In the genomic region with DNA sequence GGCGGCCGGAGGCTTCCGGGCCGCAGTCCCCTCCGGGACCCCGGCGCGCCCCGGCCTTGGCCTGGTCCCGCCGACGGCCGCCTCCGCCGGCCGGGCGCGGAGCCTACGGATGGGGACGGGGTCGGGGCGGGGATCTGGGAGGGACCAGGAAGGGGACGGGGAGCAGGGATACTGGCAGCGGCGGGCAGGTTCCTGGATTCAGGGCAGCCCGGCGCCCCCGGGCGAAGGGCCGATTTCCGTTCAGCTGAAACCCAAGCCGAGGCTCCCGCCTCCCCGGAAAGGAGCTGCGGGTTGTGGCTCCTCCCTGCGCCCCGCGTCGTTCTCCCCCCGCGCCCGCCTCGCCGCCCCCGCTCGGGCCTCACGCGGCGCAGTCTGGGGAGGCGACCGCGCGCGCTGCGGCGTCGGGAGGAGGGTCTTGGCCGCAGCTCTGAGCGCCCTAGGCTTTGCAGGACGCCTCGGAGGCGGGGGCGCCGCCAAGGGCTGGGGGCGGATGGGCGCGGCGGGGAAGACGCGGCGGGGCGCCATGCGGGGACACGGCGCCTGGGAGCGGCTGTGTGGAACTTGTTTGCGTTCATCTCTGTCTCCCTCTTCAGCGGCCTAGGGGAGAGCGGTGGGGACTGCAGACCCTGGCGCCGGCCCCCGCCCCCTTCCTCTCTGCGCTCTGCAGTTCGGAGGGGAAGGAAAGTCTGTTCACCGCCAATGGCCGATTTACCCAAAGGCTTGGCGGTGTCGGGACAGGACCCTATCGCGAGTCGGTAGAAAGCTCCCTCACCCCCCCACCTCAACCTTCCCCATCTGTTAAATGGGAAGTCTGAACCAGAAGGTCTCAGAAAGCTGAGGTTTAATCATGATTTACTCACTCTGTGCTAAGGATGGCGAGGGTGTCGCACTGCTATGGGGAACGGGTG, we compare ENCODE assay signal across 1 cellular context.
TF ChIP-seq lines count a peak whose summit lies in the region.

No MANE protein-coding gene starts in this region.

TF ChIP-seq in HepG2, 621 proteins besides CTCF, POLR2A, EP300 and RAD21 (continued from another document and continues in another):
- TF ChIP-seq, protein P1, sequence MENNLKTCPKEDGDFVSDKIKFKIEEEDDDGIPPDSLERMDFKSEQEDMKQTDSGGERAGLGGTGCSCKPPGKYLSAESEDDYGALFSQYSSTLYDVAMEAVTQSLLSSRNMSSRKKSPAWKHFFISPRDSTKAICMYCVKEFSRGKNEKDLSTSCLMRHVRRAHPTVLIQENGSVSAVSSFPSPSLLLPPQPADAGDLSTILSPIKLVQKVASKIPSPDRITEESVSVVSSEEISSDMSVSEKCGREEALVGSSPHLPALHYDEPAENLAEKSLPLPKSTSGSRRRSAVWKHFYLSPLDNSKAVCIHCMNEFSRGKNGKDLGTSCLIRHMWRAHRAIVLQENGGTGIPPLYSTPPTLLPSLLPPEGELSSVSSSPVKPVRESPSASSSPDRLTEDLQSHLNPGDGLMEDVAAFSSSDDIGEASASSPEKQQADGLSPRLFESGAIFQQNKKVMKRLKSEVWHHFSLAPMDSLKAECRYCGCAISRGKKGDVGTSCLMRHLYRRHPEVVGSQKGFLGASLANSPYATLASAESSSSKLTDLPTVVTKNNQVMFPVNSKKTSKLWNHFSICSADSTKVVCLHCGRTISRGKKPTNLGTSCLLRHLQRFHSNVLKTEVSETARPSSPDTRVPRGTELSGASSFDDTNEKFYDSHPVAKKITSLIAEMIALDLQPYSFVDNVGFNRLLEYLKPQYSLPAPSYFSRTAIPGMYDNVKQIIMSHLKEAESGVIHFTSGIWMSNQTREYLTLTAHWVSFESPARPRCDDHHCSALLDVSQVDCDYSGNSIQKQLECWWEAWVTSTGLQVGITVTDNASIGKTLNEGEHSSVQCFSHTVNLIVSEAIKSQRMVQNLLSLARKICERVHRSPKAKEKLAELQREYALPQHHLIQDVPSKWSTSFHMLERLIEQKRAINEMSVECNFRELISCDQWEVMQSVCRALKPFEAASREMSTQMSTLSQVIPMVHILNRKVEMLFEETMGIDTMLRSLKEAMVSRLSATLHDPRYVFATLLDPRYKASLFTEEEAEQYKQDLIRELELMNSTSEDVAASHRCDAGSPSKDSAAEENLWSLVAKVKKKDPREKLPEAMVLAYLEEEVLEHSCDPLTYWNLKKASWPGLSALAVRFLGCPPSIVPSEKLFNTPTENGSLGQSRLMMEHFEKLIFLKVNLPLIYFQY (CRISPR knock-in tag; IDR thresholded peaks at IDR 0.05; ENCODE audit: borderline replicate concordance) = 0 out of 2 replicates have a peak, but pooled peaks have one; percentile 36
- 0 out of 2 replicates have a peak, but pooled peaks have one; percentile 36 for TF ChIP-seq REXO4 (CRISPR knock-in tag; IDR thresholded peaks at IDR 0.05; ENCODE audit: borderline replicate concordance)
- TF ChIP-seq ZNF331 (CRISPR knock-in tag; IDR thresholded peaks at IDR 0.05) = peak; percentile 62; the same call in 1 of the 2 replicates
- TF ChIP-seq, protein P2, sequence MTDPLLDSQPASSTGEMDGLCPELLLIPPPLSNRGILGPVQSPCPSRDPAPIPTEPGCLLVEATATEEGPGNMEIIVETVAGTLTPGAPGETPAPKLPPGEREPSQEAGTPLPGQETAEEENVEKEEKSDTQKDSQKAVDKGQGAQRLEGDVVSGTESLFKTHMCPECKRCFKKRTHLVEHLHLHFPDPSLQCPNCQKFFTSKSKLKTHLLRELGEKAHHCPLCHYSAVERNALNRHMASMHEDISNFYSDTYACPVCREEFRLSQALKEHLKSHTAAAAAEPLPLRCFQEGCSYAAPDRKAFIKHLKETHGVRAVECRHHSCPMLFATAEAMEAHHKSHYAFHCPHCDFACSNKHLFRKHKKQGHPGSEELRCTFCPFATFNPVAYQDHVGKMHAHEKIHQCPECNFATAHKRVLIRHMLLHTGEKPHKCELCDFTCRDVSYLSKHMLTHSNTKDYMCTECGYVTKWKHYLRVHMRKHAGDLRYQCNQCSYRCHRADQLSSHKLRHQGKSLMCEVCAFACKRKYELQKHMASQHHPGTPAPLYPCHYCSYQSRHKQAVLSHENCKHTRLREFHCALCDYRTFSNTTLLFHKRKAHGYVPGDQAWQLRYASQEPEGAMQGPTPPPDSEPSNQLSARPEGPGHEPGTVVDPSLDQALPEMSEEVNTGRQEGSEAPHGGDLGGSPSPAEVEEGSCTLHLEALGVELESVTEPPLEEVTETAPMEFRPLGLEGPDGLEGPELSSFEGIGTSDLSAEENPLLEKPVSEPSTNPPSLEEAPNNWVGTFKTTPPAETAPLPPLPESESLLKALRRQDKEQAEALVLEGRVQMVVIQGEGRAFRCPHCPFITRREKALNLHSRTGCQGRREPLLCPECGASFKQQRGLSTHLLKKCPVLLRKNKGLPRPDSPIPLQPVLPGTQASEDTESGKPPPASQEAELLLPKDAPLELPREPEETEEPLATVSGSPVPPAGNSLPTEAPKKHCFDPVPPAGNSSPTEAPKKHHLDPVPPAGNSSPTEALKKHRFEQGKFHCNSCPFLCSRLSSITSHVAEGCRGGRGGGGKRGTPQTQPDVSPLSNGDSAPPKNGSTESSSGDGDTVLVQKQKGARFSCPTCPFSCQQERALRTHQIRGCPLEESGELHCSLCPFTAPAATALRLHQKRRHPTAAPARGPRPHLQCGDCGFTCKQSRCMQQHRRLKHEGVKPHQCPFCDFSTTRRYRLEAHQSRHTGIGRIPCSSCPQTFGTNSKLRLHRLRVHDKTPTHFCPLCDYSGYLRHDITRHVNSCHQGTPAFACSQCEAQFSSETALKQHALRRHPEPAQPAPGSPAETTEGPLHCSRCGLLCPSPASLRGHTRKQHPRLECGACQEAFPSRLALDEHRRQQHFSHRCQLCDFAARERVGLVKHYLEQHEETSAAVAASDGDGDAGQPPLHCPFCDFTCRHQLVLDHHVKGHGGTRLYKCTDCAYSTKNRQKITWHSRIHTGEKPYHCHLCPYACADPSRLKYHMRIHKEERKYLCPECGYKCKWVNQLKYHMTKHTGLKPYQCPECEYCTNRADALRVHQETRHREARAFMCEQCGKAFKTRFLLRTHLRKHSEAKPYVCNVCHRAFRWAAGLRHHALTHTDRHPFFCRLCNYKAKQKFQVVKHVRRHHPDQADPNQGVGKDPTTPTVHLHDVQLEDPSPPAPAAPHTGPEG (CRISPR knock-in tag; IDR thresholded peaks at IDR 0.05) = peak; percentile 52; the same call in 1 of the 2 replicates
- TF ChIP-seq ZNF383 (CRISPR knock-in tag; IDR thresholded peaks at IDR 0.05; ENCODE audit: borderline replicate concordance) = no peak; the same call in 1 of the 2 replicates
- TF ChIP-seq ZNF446 (CRISPR knock-in tag; IDR thresholded peaks at IDR 0.05) = peak; percentile 48; the same call in 1 of the 2 replicates
- TF ChIP-seq ZMYM3 (CRISPR knock-in tag; IDR thresholded peaks at IDR 0.05) = peak; percentile 86
- no peak; a peak in 1 of 4 replicates for TF ChIP-seq KLF16 (CRISPR knock-in tag; IDR thresholded peaks at IDR 0.05)
- TF ChIP-seq, protein P3, sequence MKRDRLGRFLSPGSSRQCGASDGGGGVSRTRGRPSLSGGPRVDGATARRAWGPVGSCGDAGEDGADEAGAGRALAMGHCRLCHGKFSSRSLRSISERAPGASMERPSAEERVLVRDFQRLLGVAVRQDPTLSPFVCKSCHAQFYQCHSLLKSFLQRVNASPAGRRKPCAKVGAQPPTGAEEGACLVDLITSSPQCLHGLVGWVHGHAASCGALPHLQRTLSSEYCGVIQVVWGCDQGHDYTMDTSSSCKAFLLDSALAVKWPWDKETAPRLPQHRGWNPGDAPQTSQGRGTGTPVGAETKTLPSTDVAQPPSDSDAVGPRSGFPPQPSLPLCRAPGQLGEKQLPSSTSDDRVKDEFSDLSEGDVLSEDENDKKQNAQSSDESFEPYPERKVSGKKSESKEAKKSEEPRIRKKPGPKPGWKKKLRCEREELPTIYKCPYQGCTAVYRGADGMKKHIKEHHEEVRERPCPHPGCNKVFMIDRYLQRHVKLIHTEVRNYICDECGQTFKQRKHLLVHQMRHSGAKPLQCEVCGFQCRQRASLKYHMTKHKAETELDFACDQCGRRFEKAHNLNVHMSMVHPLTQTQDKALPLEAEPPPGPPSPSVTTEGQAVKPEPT (CRISPR knock-in tag; IDR thresholded peaks at IDR 0.05; ENCODE audit: low read depth) = no peak
- TF ChIP-seq, protein P4, sequence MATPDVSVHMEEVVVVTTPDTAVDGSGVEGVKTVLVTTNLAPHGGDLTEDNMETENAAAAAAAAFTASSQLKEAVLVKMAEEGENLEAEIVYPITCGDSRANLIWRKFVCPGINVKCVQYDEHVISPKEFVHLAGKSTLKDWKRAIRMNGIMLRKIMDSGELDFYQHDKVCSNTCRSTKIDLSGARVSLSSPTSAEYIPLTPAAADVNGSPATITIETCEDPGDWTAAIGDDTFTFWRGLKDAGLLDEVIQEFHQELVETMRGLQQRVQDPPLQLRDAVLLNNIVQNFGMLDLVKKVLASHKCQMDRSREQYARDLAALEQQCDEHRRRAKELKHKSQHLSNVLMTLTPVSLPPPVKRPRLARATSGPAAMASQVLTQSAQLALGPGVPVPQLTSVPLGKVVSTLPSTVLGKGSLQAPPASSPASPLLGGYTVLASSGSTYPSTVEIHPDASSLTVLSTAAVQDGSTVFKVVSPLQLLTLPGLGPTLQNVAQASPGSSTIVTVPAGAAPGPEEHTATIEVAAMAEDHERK (CRISPR knock-in tag; IDR thresholded peaks at IDR 0.05; ENCODE audit: low read depth) = no peak
- TF ChIP-seq, protein P5, sequence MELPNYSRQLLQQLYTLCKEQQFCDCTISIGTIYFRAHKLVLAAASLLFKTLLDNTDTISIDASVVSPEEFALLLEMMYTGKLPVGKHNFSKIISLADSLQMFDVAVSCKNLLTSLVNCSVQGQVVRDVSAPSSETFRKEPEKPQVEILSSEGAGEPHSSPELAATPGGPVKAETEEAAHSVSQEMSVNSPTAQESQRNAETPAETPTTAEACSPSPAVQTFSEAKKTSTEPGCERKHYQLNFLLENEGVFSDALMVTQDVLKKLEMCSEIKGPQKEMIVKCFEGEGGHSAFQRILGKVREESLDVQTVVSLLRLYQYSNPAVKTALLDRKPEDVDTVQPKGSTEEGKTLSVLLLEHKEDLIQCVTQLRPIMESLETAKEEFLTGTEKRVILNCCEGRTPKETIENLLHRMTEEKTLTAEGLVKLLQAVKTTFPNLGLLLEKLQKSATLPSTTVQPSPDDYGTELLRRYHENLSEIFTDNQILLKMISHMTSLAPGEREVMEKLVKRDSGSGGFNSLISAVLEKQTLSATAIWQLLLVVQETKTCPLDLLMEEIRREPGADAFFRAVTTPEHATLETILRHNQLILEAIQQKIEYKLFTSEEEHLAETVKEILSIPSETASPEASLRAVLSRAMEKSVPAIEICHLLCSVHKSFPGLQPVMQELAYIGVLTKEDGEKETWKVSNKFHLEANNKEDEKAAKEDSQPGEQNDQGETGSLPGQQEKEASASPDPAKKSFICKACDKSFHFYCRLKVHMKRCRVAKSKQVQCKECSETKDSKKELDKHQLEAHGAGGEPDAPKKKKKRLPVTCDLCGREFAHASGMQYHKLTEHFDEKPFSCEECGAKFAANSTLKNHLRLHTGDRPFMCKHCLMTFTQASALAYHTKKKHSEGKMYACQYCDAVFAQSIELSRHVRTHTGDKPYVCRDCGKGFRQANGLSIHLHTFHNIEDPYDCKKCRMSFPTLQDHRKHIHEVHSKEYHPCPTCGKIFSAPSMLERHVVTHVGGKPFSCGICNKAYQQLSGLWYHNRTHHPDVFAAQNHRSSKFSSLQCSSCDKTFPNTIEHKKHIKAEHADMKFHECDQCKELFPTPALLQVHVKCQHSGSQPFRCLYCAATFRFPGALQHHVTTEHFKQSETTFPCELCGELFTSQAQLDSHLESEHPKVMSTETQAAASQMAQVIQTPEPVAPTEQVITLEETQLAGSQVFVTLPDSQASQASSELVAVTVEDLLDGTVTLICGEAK (IDR thresholded peaks at IDR 0.05) = no peak
- TF ChIP-seq, protein P5 (CRISPR knock-in tag; IDR thresholded peaks at IDR 0.05) = no peak
- peak; percentile 36; the same call in 1 of the 2 replicates for TF ChIP-seq ZNF124 (CRISPR knock-in tag; IDR thresholded peaks at IDR 0.05)
- TF ChIP-seq ZFP37 (CRISPR knock-in tag; IDR thresholded peaks at IDR 0.05; ENCODE audit: borderline replicate concordance) = no peak
- TF ChIP-seq, protein P6, sequence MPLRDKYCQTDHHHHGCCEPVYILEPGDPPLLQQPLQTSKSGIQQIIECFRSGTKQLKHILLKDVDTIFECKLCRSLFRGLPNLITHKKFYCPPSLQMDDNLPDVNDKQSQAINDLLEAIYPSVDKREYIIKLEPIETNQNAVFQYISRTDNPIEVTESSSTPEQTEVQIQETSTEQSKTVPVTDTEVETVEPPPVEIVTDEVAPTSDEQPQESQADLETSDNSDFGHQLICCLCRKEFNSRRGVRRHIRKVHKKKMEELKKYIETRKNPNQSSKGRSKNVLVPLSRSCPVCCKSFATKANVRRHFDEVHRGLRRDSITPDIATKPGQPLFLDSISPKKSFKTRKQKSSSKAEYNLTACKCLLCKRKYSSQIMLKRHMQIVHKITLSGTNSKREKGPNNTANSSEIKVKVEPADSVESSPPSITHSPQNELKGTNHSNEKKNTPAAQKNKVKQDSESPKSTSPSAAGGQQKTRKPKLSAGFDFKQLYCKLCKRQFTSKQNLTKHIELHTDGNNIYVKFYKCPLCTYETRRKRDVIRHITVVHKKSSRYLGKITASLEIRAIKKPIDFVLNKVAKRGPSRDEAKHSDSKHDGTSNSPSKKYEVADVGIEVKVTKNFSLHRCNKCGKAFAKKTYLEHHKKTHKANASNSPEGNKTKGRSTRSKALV (CRISPR knock-in tag; IDR thresholded peaks at IDR 0.05) = peak; percentile 40; the same call in 1 of the 2 replicates
- TF ChIP-seq SOX13 (IDR thresholded peaks at IDR 0.05) = no peak
- peak in 1 of 2 experiments; percentile 42; a peak in 1 of 4 replicates for TF ChIP-seq SOX13 (CRISPR knock-in tag; conservative IDR thresholded peaks at IDR 0.05 in 1 of 2, IDR thresholded peaks at IDR 0.05 in 1 of 2)
- TF ChIP-seq ZNF501 (CRISPR knock-in tag; IDR thresholded peaks at IDR 0.05) = no peak
- TF ChIP-seq SIX1 (CRISPR knock-in tag; IDR thresholded peaks at IDR 0.05; ENCODE audit: borderline replicate concordance) = peak; percentile 90
- TF ChIP-seq ONECUT2 (CRISPR knock-in tag; IDR thresholded peaks at IDR 0.05) = no peak
